ENCODE assay signal across 15 cellular contexts in genomic region chr5:141762790-141763368, GRCh38.
DNase-seq lines count a peak whose midpoint lies in the region; ATAC-seq, FAIRE-seq and TF ChIP-seq lines count a peak whose summit lies in the region.
"Had no signal": no experiment of that assay in that cellular context is flagged by ENCODE, and none has a peak within 500 bp of the region (broad histone marks: within the 10 kb centered on the region; RNA-seq: fewer than 3 reads in every experiment).

No MANE protein-coding gene starts in this region.

- WGBS in heart right ventricle, 2 donors, result 65 to 67% methylated on average over 8 of the region's 8 CpGs

- ATAC-seq in GM18907 (IDR thresholded peaks at IDR 0.05; ENCODE audit: unreplicated experiment), result peak; percentile 65
- peak; percentile 71 for ATAC-seq in HG03342 (IDR thresholded peaks at IDR 0.05; ENCODE audit: unreplicated experiment)
- peak; percentile 46 to 82 (median 68) for ATAC-seq in heart right ventricle
- ATAC-seq in GM21723 (IDR thresholded peaks at IDR 0.05; ENCODE audit: unreplicated experiment), result no peak
- no peak for ATAC-seq in GM19467 (IDR thresholded peaks at IDR 0.05; ENCODE audit: unreplicated experiment)
- ATAC-seq: WTC11 had no signal

- TF ChIP-seq CTCF in GM10266 (IDR thresholded peaks at IDR 0.05; ENCODE audit: control insufficient read depth, insufficient read depth, low read depth, missing control alignments) (peak; percentile 2), heart right ventricle (IDR thresholded peaks at IDR 0.05) (peak in 5 of 9 donors; percentile 32 to 50 (median 42))

- DNase-seq in GM10266 (ENCODE audit: extremely low spot score) (no peak), heart right ventricle (peak in 1 of 2 donors; percentile 49), NCI-H524 (lab: John Stamatoyannopoulos, UW) (no peak), HTR-8/SVneo (ENCODE audit: insufficient read length, low spot score) (no peak)
- DNase-seq: activated naive CD4-positive, alpha-beta T cell treated with anti-CD3 and anti-CD28 coated beads, Interleukin-2, amount 10 ng/mL, durations not matched to agents 7 days and 5 days; HFFc6; NCI-H1092 treated with DMSO at 0.1 percent for 48 hours had no signal

- H3K27ac ChIP-seq in heart right ventricle, result peak overlapping the region in 2 of 10 donors; percentile 26 to 72
- H3K27ac ChIP-seq: cardiac muscle cell, pancreas had no signal

- no peaks in the 10 kb centered on the region for H3K36me3 ChIP-seq in heart right ventricle
- H3K36me3 ChIP-seq: cardiac muscle cell, pancreas had no signal

- no peaks in the 10 kb centered on the region for H3K9me3 ChIP-seq in heart right ventricle
- H3K9me3 ChIP-seq: pancreas had no signal

- H3K4me3 ChIP-seq in heart right ventricle, result no peak overlapping the region
- H3K4me3 ChIP-seq: cardiac muscle cell, pancreas had no signal

- H3K4me1 ChIP-seq in heart right ventricle, result peaks cover 2 to 33% (median 15%) of the 10 kb centered on the region in 9 donors
- H3K4me1 ChIP-seq: pancreas had no signal

- intact Hi-C loops in heart right ventricle (cut with DNase I), result loop anchor here in 3 of 10 donors (2.0 to 5.0 kb wide), 4 partner anchors 44 to 199 kb away; no protein-coding TSS in a partner anchor

- peaks cover 0 to 33% (median 17%) of the 10 kb centered on the region in 7 donors for H3K27me3 ChIP-seq in heart right ventricle

- FAIRE-seq in HTR-8/SVneo (lab: Jason Lieb, UNC), result no peak
- FAIRE-seq: endometrium, pancreas had no signal

Comparison
In these comparisons a context has a peak if more than half of its experiments do, and no peak if none do; other contexts are left out.
1. ATAC-seq: peak in GM18907 (single experiment), HG03342 (single experiment) and heart right ventricle (8 of 8); none in GM21723 (single experiment) and GM19467 (single experiment).